Comparison of ENCODE assay signal across 8 cellular contexts in genomic region chr10:68955786-68956532, GRCh38. TPM values are rescaled to one million over a fixed set of nuclear protein-coding genes. Genes with fewer than 3 reads are reported as not detected.
DNase-seq lines count a peak whose midpoint lies in the region; ATAC-seq and TF ChIP-seq lines count a peak whose summit lies in the region.

DDX21 (plus strand) TSS chr10:68956170; CDS start chr10:68956226, 56 bp downstream.

- peak within 1 kb of the TSS; percentile 94 for H3K4me3 ChIP-seq in BJ (ENCODE audit: low read depth, low read length)
- peak within 1 kb of the TSS; percentile 99 for H3K4me3 ChIP-seq in choroid plexus epithelial cell (ENCODE audit: low read depth, low read length)

- TF ChIP-seq CTCF in BJ (IDR thresholded peaks at IDR 0.05; ENCODE audit: insufficient read depth, low read depth, low read length), result peak; percentile 67
- TF ChIP-seq CTCF in choroid plexus epithelial cell (conservative IDR thresholded peaks at IDR 0.05; ENCODE audit: low read depth, low read length), result peak; percentile 73

- no peaks in the 10 kb centered on the region for H3K27me3 Mint-ChIP-seq in activated CD4-positive, alpha-beta T cell treated with anti-CD3 and anti-CD28 coated beads for 36 hours

- DNase-seq in BJ (ENCODE audit: low read depth), result peak; percentile 67
- peak; percentile 90 for DNase-seq in GM19238 (ENCODE audit: insufficient read length, low spot score)
- DNase-seq in NCI-H510A treated with DMSO at 0.1 percent for 48 hours (lab: John Stamatoyannopoulos, UW), result peak; percentile 97
- DNase-seq in activated CD4-positive, alpha-beta T cell treated with anti-CD3 and anti-CD28 coated beads for 36 hours, result peak; percentile 94
- peak; percentile 95 for DNase-seq in choroid plexus epithelial cell (ENCODE audit: low read depth)
- DNase-seq in stimulated activated CD4-positive, alpha-beta T cell treated with anti-CD3 and anti-CD28 coated beads, Interleukin-1b, Interleukin-23, amount 100 ng/mL, for 4 hours (ENCODE audit: low read depth in 2 of 2), result peak; percentile 77 to 80

- H3K27me3 ChIP-seq in BJ (ENCODE audit: control insufficient read depth, insufficient read depth, low read length) (no peaks in the 10 kb centered on the region), layer of hippocampus (ENCODE audit: control insufficient read depth, insufficient read depth, low read length) (no peaks in the 10 kb centered on the region)

- H3K36me3 Mint-ChIP-seq in activated CD4-positive, alpha-beta T cell treated with anti-CD3 and anti-CD28 coated beads for 36 hours (ENCODE audit: low read depth), result peaks cover 53% of the 10 kb centered on the region

- intact Hi-C loops in activated CD4-positive, alpha-beta T cell treated with anti-CD3 and anti-CD28 coated beads for 36 hours (cut with DNase I, micrococcal nuclease), result loop anchor here (1.0 to 2.0 kb wide), 13 partner anchors 32 to 623 kb away; partner anchors contain the start of genes SUPV3L1 (in 2 of the 2), VPS26A (in 2 of the 2), CCAR1 (in 1 of the 2) and DDX50 (in 1 of the 2)

- H3K27ac Mint-ChIP-seq in activated CD4-positive, alpha-beta T cell treated with anti-CD3 and anti-CD28 coated beads for 36 hours, result peak within 1 kb of the TSS; percentile 100

- POLR2A ChIA-PET in BJ (lab: Charles Lee), result no interaction called here
- POLR2A ChIA-PET in activated CD4-positive, alpha-beta T cell treated with anti-CD3 and anti-CD28 coated beads for 36 hours (lab: Charles Lee), result interaction anchor here (0.6 to 2.6 kb wide), 12 partner anchors 14 to 363 kb away, joined by 3 to 21 read pairs (median 4); partner anchors contain the start of genes DDX50 and STOX1

- CTCF ChIA-PET in BJ (lab: Yijun Ruan, JAX), result interaction anchor here (0.6 to 2.0 kb wide), 14 partner anchors 10 to 438 kb away, joined by 3 to 5 read pairs (median 4); no protein-coding TSS in a partner anchor
- CTCF ChIA-PET in activated CD4-positive, alpha-beta T cell treated with anti-CD3 and anti-CD28 coated beads for 36 hours (lab: Charles Lee), result interaction anchor here (0.7 to 2.4 kb wide), 17 partner anchors 9 to 238 kb away, joined by 3 to 13 read pairs (median 4); partner anchors contain the start of gene KIFBP

- no peaks in the 10 kb centered on the region for H3K9me3 Mint-ChIP-seq in activated CD4-positive, alpha-beta T cell treated with anti-CD3 and anti-CD28 coated beads for 36 hours (ENCODE audit: low read depth)

- H3K36me3 ChIP-seq in BJ (ENCODE audit: control insufficient read depth, insufficient read depth, low read length), result no peaks in the 10 kb centered on the region; the same call in 1 of the 2 replicates

- H3K4me1 Mint-ChIP-seq in activated CD4-positive, alpha-beta T cell treated with anti-CD3 and anti-CD28 coated beads for 36 hours, result peaks cover 35% of the 10 kb centered on the region

- H3K4me3 Mint-ChIP-seq in activated CD4-positive, alpha-beta T cell treated with anti-CD3 and anti-CD28 coated beads for 36 hours, result peak within 1 kb of the TSS; percentile 98

- ATAC-seq in HG03442 (IDR thresholded peaks at IDR 0.05; ENCODE audit: unreplicated experiment), result peak; percentile 85
- peak; percentile 85 for ATAC-seq in activated CD4-positive, alpha-beta T cell treated with anti-CD3 and anti-CD28 coated beads for 36 hours

- peak within 1 kb of the TSS; percentile 43 for H3K27ac ChIP-seq in layer of hippocampus (ENCODE audit: low read depth, low read length)

RNA-seq across cellular contexts. Expression of gene DDX21, which starts in this region (rescaled TPM):
- polyA plus RNA-seq in BJ (2011; rRNA removed), result 21.9 and 46.2 TPM in 2 replicates
- 18.7 and 19.6 TPM in 2 replicates for polyA minus RNA-seq in BJ (2011; rRNA and poly(A)+ RNA removed)
- 100 to 1,000 TPM; 187 to 192 TPM for total RNA-seq in activated CD4-positive, alpha-beta T cell treated with anti-CD3 and anti-CD28 coated beads for 36 hours

Comparison
In these comparisons a context has a peak if more than half of its experiments do, and no peak if none do; other contexts are left out.
1. Peak in every context shown above with its lines: DNase-seq, ATAC-seq, H3K4me3 ChIP-seq and H3K27ac ChIP-seq.